In the genomic region with DNA sequence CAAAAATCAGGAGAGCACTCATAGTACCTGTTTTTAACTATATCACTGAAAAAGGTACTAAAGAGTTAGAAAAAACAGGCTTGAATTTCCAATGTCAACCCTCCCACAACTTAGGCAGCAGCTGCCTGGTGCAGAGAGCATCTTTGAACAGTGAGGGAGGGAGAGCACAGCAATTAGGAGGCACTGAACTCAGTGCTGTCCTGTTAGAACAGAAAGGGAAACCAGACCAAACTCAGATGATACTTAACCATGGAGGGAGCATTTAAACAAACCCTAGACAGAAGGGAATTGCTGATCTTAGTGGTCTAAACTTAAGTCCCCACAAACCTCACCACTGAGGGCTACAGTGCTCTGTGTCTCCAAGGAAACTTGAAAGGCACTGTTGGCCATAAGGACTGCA, we compare ENCODE assay signal across 8 cellular contexts.
"Had no signal": no experiment of that assay in that cellular context is flagged by ENCODE, and none has a peak within 500 bp of the region (broad histone marks: within the 10 kb centered on the region; RNA-seq: fewer than 3 reads in every experiment).

No MANE protein-coding gene starts in this region.

- H3K27ac ChIP-seq: GM23248, HL-60 had no signal

- H3K9ac ChIP-seq: GM23248 had no signal

- DNase-seq: GM23248, GOT3, H7, HCEC 1CT, IMR-90, KG1 had no signal

- H3K4me3 ChIP-seq: GM23248, K562 had no signal

- ATAC-seq: K562 had no signal

- H2AFZ ChIP-seq: GM23248 had no signal
